In the genomic region with DNA sequence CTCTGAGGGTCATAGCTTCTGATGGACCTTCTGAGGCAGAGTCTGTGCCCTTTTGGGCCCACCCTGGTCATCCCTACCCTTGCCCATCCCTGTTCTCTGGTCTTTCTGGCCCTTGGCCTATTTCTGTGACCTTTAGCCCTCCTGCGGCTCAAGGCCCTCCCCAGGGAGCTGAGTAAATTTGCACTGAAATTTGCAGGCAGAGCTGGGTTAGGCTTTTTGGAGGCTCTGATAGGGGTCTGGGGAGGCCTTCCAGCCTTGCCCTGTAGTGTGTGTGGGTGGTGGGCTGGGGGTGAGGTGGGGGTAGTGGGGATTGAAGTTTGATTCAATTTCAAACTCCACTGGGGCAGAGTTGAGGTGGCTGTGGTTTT, we compare ENCODE assay signal across 2 cellular contexts.
TF ChIP-seq lines count a peak whose summit lies in the region.

No MANE protein-coding gene starts in this region.

TF ChIP-seq in SK-N-SH, 30 proteins besides CTCF, POLR2A, EP300 and RAD21 (continued from another document):
- TF ChIP-seq, protein P1, sequence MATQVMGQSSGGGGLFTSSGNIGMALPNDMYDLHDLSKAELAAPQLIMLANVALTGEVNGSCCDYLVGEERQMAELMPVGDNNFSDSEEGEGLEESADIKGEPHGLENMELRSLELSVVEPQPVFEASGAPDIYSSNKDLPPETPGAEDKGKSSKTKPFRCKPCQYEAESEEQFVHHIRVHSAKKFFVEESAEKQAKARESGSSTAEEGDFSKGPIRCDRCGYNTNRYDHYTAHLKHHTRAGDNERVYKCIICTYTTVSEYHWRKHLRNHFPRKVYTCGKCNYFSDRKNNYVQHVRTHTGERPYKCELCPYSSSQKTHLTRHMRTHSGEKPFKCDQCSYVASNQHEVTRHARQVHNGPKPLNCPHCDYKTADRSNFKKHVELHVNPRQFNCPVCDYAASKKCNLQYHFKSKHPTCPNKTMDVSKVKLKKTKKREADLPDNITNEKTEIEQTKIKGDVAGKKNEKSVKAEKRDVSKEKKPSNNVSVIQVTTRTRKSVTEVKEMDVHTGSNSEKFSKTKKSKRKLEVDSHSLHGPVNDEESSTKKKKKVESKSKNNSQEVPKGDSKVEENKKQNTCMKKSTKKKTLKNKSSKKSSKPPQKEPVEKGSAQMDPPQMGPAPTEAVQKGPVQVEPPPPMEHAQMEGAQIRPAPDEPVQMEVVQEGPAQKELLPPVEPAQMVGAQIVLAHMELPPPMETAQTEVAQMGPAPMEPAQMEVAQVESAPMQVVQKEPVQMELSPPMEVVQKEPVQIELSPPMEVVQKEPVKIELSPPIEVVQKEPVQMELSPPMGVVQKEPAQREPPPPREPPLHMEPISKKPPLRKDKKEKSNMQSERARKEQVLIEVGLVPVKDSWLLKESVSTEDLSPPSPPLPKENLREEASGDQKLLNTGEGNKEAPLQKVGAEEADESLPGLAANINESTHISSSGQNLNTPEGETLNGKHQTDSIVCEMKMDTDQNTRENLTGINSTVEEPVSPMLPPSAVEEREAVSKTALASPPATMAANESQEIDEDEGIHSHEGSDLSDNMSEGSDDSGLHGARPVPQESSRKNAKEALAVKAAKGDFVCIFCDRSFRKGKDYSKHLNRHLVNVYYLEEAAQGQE (IDR thresholded peaks at IDR 0.05; ENCODE audit: low read depth, low read length): no peak
- TF ChIP-seq ELF1 (IDR thresholded peaks at IDR 0.05) (no peak), CHD2 (IDR thresholded peaks at IDR 0.05; ENCODE audit: low read length, partially characterized antibody) (no peak), RXRA (IDR thresholded peaks at IDR 0.05; ENCODE audit: borderline replicate concordance, low read depth) (no peak), FOXM1 (IDR thresholded peaks at IDR 0.05; ENCODE audit: low read depth) (no peak), FOSL2 (IDR thresholded peaks at IDR 0.05; ENCODE audit: borderline replicate concordance, low read depth) (no peak), MXI1 (IDR thresholded peaks at IDR 0.05; ENCODE audit: low read depth, low read length) (no peak), SMC3 (IDR thresholded peaks at IDR 0.05; ENCODE audit: low read depth, low read length) (no peak), TAF1 (IDR thresholded peaks at IDR 0.05; ENCODE audit: borderline replicate concordance, low read depth, low read length) (no peak), NFIC (IDR thresholded peaks at IDR 0.05; ENCODE audit: borderline replicate concordance) (no peak)
- TF ChIP-seq, protein P2, sequence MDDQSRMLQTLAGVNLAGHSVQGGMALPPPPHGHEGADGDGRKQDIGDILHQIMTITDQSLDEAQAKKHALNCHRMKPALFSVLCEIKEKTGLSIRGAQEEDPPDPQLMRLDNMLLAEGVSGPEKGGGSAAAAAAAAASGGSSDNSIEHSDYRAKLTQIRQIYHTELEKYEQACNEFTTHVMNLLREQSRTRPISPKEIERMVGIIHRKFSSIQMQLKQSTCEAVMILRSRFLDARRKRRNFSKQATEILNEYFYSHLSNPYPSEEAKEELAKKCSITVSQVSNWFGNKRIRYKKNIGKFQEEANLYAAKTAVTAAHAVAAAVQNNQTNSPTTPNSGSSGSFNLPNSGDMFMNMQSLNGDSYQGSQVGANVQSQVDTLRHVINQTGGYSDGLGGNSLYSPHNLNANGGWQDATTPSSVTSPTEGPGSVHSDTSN (IDR thresholded peaks at IDR 0.05): no peak
- TF ChIP-seq, protein P3, sequence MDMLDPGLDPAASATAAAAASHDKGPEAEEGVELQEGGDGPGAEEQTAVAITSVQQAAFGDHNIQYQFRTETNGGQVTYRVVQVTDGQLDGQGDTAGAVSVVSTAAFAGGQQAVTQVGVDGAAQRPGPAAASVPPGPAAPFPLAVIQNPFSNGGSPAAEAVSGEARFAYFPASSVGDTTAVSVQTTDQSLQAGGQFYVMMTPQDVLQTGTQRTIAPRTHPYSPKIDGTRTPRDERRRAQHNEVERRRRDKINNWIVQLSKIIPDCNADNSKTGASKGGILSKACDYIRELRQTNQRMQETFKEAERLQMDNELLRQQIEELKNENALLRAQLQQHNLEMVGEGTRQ (IDR thresholded peaks at IDR 0.05; ENCODE audit: borderline replicate concordance, low read depth, low read length): no peak
- TF ChIP-seq, protein P4, sequence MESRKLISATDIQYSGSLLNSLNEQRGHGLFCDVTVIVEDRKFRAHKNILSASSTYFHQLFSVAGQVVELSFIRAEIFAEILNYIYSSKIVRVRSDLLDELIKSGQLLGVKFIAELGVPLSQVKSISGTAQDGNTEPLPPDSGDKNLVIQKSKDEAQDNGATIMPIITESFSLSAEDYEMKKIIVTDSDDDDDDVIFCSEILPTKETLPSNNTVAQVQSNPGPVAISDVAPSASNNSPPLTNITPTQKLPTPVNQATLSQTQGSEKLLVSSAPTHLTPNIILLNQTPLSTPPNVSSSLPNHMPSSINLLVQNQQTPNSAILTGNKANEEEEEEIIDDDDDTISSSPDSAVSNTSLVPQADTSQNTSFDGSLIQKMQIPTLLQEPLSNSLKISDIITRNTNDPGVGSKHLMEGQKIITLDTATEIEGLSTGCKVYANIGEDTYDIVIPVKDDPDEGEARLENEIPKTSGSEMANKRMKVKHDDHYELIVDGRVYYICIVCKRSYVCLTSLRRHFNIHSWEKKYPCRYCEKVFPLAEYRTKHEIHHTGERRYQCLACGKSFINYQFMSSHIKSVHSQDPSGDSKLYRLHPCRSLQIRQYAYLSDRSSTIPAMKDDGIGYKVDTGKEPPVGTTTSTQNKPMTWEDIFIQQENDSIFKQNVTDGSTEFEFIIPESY (IDR thresholded peaks at IDR 0.05; ENCODE audit: borderline replicate concordance, low read depth): no peak

TF ChIP-seq in SK-N-SH treated with all-trans-retinoic acid at 6 μM for 48 hours, 23 proteins besides CTCF, POLR2A, EP300 and RAD21 (continued from another document):
- TF ChIP-seq, protein P5, sequence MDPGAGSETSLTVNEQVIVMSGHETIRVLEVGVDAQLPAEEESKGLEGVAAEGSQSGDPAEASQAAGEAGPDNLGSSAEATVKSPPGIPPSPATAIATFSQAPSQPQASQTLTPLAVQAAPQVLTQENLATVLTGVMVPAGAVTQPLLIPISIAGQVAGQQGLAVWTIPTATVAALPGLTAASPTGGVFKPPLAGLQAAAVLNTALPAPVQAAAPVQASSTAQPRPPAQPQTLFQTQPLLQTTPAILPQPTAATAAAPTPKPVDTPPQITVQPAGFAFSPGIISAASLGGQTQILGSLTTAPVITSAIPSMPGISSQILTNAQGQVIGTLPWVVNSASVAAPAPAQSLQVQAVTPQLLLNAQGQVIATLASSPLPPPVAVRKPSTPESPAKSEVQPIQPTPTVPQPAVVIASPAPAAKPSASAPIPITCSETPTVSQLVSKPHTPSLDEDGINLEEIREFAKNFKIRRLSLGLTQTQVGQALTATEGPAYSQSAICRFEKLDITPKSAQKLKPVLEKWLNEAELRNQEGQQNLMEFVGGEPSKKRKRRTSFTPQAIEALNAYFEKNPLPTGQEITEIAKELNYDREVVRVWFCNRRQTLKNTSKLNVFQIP (CRISPR knock-in tag; IDR thresholded peaks at IDR 0.05; ENCODE audit: borderline replicate concordance, low read depth): no peak
- TF ChIP-seq ZFP30 (CRISPR knock-in tag; IDR thresholded peaks at IDR 0.05): no peak
- TF ChIP-seq ISL1 (CRISPR knock-in tag; IDR thresholded peaks at IDR 0.05): no peak
- TF ChIP-seq ZNF565 (CRISPR knock-in tag; conservative IDR thresholded peaks at IDR 0.05; ENCODE audit: low read depth): no peak
- no peak for TF ChIP-seq PPARA (CRISPR knock-in tag; IDR thresholded peaks at IDR 0.05; ENCODE audit: borderline replicate concordance)
- no peak for TF ChIP-seq SNAI2 (CRISPR knock-in tag; IDR thresholded peaks at IDR 0.05)
- no peak for TF ChIP-seq ARNTL (CRISPR knock-in tag; IDR thresholded peaks at IDR 0.05; ENCODE audit: borderline replicate concordance, low read depth)
- TF ChIP-seq, protein P6, sequence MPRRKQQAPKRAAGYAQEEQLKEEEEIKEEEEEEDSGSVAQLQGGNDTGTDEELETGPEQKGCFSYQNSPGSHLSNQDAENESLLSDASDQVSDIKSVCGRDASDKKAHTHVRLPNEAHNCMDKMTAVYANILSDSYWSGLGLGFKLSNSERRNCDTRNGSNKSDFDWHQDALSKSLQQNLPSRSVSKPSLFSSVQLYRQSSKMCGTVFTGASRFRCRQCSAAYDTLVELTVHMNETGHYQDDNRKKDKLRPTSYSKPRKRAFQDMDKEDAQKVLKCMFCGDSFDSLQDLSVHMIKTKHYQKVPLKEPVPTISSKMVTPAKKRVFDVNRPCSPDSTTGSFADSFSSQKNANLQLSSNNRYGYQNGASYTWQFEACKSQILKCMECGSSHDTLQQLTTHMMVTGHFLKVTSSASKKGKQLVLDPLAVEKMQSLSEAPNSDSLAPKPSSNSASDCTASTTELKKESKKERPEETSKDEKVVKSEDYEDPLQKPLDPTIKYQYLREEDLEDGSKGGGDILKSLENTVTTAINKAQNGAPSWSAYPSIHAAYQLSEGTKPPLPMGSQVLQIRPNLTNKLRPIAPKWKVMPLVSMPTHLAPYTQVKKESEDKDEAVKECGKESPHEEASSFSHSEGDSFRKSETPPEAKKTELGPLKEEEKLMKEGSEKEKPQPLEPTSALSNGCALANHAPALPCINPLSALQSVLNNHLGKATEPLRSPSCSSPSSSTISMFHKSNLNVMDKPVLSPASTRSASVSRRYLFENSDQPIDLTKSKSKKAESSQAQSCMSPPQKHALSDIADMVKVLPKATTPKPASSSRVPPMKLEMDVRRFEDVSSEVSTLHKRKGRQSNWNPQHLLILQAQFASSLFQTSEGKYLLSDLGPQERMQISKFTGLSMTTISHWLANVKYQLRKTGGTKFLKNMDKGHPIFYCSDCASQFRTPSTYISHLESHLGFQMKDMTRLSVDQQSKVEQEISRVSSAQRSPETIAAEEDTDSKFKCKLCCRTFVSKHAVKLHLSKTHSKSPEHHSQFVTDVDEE (CRISPR knock-in tag; IDR thresholded peaks at IDR 0.05): no peak
- TF ChIP-seq ZNF8 (CRISPR knock-in tag; IDR thresholded peaks at IDR 0.05): no peak
